Comparison of ENCODE assay signal across 27 cellular contexts in the genomic region with DNA sequence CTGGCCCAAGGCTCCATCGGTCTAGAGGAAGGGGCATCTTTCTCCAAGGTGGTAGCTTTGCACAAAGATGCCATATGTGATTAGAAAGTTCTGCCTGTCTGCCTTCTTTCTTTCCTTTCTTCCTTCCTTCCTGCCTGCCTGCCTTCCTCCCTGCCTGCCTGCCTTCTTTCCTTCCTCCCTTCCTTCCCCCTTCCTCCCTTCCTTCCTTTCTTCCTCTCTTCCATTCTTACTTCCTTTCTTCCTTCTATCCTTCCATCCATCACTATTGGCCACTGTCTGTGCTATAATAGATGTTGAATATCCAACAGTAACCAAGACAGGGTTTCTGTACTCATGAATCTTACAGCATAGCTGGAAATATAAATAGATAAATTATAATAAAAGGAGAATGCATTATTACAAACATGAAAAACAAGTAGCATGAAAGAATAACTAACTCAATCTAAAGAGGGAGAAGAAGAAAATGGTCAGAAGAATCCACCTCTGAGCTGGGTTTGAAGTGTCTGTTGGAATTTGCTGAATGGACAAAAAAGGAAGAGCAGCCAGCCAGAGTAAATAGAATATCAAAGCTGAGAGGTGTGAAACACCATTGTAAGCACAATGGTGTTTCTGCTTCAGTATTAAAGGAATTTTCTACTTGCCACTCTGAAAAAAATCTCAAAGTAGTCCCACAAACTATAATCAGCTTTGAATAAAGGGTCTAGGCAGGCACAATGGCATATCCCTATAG.
"Had no signal": no experiment of that assay in that cellular context is flagged by ENCODE, and none has a peak within 500 bp of the region (broad histone marks: within the 10 kb centered on the region; RNA-seq: fewer than 3 reads in every experiment).

No MANE protein-coding gene starts in this region.

- H3K36me3 ChIP-seq: colonic mucosa, gastrocnemius medialis, left ventricle myocardium inferior, lower lobe of right lung, neural progenitor cell, stomach, thyroid gland had no signal

- DNase-seq: colonic mucosa; effector CD8-positive, alpha-beta T cell; endodermal cell; foreskin fibroblast; gastrocnemius medialis; head of caudate nucleus; left ventricle myocardium inferior; lower lobe of right lung; natural killer cell; stimulated activated CD4-positive, alpha-beta T cell treated with anti-CD3 and anti-CD28 coated beads, Interleukin-12 subunit alpha, Interleukin-12 subunit beta, amount 100 ng/mL, for 4 hours; stimulated activated CD4-positive, alpha-beta T cell treated with anti-CD3 and anti-CD28 coated beads, Interleukin-2, amount 100 ng/mL, for 24 hours; stimulated activated CD4-positive, alpha-beta T cell treated with anti-CD3 and anti-CD28 coated beads, Interleukin-4, amount 100 ng/mL, for 24 hours; stimulated activated naive CD4-positive, alpha-beta T cell treated with Interleukin-2 at 50 U/mL for 16 hours; stomach; thyroid gland had no signal

- H3K9me3 Mint-ChIP-seq: endodermal cell, natural killer cell, neural progenitor cell, type B pancreatic cell had no signal

- H3K27ac Mint-ChIP-seq: dendritic cell treated with granulocyte-macrophage colony-stimulating factor and Interleukin-4, amounts not matched to agents 40 ng/mL and 50 ng/mL, for 4 days; endodermal cell; natural killer cell; neural progenitor cell; progenitor cell of endocrine pancreas; stimulated activated effector memory CD8-positive, alpha-beta T cell treated with anti-CD3 and anti-CD28 coated beads, Interleukin-12 subunit alpha, Interleukin-12 subunit beta, amount 100 ng/mL, for 72 hours; type B pancreatic cell had no signal

- H3K4me3 ChIP-seq: colonic mucosa, gastrocnemius medialis, left ventricle myocardium inferior, lower lobe of right lung, neural progenitor cell, smooth muscle cell, stomach, thyroid gland had no signal

- H3K27me3 ChIP-seq: colonic mucosa, gastrocnemius medialis, neural progenitor cell, stomach, thyroid gland had no signal

- H3K9me3 ChIP-seq: colonic mucosa, gastrocnemius medialis, lower lobe of right lung, stomach, thyroid gland had no signal

- H3K4me3 Mint-ChIP-seq: dendritic cell treated with granulocyte-macrophage colony-stimulating factor and Interleukin-4, amounts not matched to agents 40 ng/mL and 50 ng/mL, for 4 days; endodermal cell; natural killer cell; neural progenitor cell; stimulated activated effector memory CD8-positive, alpha-beta T cell treated with anti-CD3 and anti-CD28 coated beads, Interleukin-12 subunit alpha, Interleukin-12 subunit beta, amount 100 ng/mL, for 72 hours; type B pancreatic cell had no signal

- H3K27me3 Mint-ChIP-seq: dendritic cell treated with granulocyte-macrophage colony-stimulating factor and Interleukin-4, amounts not matched to agents 40 ng/mL and 50 ng/mL, for 4 days; progenitor cell of endocrine pancreas; type B pancreatic cell had no signal

- H3K36me3 Mint-ChIP-seq: natural killer cell; neural progenitor cell; stimulated activated effector memory CD8-positive, alpha-beta T cell treated with anti-CD3 and anti-CD28 coated beads, Interleukin-12 subunit alpha, Interleukin-12 subunit beta, amount 100 ng/mL, for 72 hours; type B pancreatic cell had no signal

- ATAC-seq: esophagus mucosa; gastrocnemius medialis; natural killer cell; sciatic nerve; stimulated activated effector memory CD8-positive, alpha-beta T cell treated with anti-CD3 and anti-CD28 coated beads, Interleukin-12 subunit alpha, Interleukin-12 subunit beta, amount 100 ng/mL, for 72 hours had no signal

- H3K27ac ChIP-seq: colonic mucosa, epithelial cell of prostate, gastrocnemius medialis, left ventricle myocardium inferior, lower lobe of right lung, neural progenitor cell, parathyroid adenoma, stomach had no signal

- FAIRE-seq: keratinocyte, urothelium cell line had no signal

- H3K4me2 ChIP-seq: neural progenitor cell, smooth muscle cell had no signal

- H3K4me1 Mint-ChIP-seq: endodermal cell; natural killer cell; neural progenitor cell; stimulated activated effector memory CD8-positive, alpha-beta T cell treated with anti-CD3 and anti-CD28 coated beads, Interleukin-12 subunit alpha, Interleukin-12 subunit beta, amount 100 ng/mL, for 72 hours had no signal

- H3K4me1 ChIP-seq: colonic mucosa, gastrocnemius medialis, left ventricle myocardium inferior, lower lobe of right lung, neural progenitor cell, parathyroid adenoma, stomach had no signal
